In the genomic region with DNA sequence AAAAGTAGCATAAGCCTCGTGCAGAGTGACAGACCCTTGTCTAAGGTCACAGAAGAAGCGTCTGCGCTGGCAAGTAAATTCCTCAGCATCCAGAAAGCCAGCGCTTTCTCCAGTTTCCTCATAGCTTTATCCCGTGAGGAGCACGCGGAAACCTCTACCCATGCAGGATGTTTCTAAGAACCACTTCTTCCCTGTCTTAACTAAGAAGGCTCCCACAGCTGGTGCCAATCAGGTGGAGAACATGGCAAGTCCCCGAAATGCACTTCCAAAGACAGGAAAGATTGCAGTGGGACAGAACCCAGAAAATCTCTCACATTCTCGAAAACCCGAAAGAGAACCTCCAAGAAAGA, we compare ENCODE assay signal across 9 cellular contexts. TPM values are rescaled to one million over a fixed set of nuclear protein-coding genes. Genes with fewer than 3 reads are reported as not detected.
DNase-seq lines count a peak whose midpoint lies in the region; ATAC-seq lines count a peak whose summit lies in the region.
"Had no signal": no experiment of that assay in that cellular context is flagged by ENCODE, and none has a peak within 500 bp of the region (broad histone marks: within the 10 kb centered on the region; RNA-seq: fewer than 3 reads in every experiment).

No MANE protein-coding gene starts in this region.

- H3K9me3 Mint-ChIP-seq in activated T-cell treated with anti-CD3 and anti-CD28 coated beads, Interleukin-2, amount 50 U/mL, for 72 hours, result no peaks in the 10 kb centered on the region
- H3K9me3 Mint-ChIP-seq: central memory CD8-positive, alpha-beta T cell had no signal

- no peak overlapping the region for H3K27ac Mint-ChIP-seq in activated T-cell treated with anti-CD3 and anti-CD28 coated beads, Interleukin-2, amount 50 U/mL, for 72 hours

- peaks cover 11 to 26% of the 10 kb centered on the region in 2 donors for H3K36me3 Mint-ChIP-seq in activated T-cell treated with anti-CD3 and anti-CD28 coated beads, Interleukin-2, amount 50 U/mL, for 72 hours (ENCODE audit: insufficient read depth in 2 of 2)

- no peak for ATAC-seq in activated T-cell treated with anti-CD3 and anti-CD28 coated beads, Interleukin-2, amount 50 U/mL, for 72 hours (replicated peaks in 1 of 2)

- DNase-seq in SIG-M5 treated with dmso at 0.1 percent for 504 hours (lab: John Stamatoyannopoulos, UW; ENCODE audit: unreplicated experiment) (peak; percentile 62), SIG-M5 (lab: John Stamatoyannopoulos, UW) (no peak), NCI-H460 (ENCODE audit: extremely low read depth, low read depth) (peak; percentile 12), fibroblast of the conjunctiva (ENCODE audit: low read depth) (peak; percentile 6), smooth muscle cell of the brain vasculature (ENCODE audit: low read depth, low spot score) (peak; percentile 35), Ammon's horn (ENCODE audit: low spot score) (no peak)
- DNase-seq in activated T-cell treated with anti-CD3 and anti-CD28 coated beads, Interleukin-2, amount 50 U/mL, for 72 hours, result no peak
- no peak for DNase-seq in activated CD8-positive, alpha-beta memory T cell treated with anti-CD3 and anti-CD28 coated beads, Interleukin-2, amount 50 U/mL, for 4 hours

- no peak overlapping the region for H3K4me3 Mint-ChIP-seq in activated T-cell treated with anti-CD3 and anti-CD28 coated beads, Interleukin-2, amount 50 U/mL, for 72 hours
- H3K4me3 Mint-ChIP-seq: central memory CD8-positive, alpha-beta T cell had no signal

- peaks cover 49% of the 10 kb centered on the region for H3K4me1 Mint-ChIP-seq in activated T-cell treated with anti-CD3 and anti-CD28 coated beads, Interleukin-2, amount 50 U/mL, for 72 hours (ENCODE audit: low read depth)

- no peaks in the 10 kb centered on the region for H3K27me3 Mint-ChIP-seq in activated T-cell treated with anti-CD3 and anti-CD28 coated beads, Interleukin-2, amount 50 U/mL, for 72 hours (ENCODE audit: low read depth)
- H3K27me3 Mint-ChIP-seq: central memory CD8-positive, alpha-beta T cell had no signal

RNA-seq across cellular contexts. Expression of a gene that starts 1.0 kb away (rescaled TPM):
- total RNA-seq in NCI-H460 (2014; rRNA removed; shearing (Covaris generic)), result 8.0 and 8.1 TPM in 2 replicates
- polyA plus RNA-seq in NCI-H460 (2014; cell fraction: nucleus; rRNA removed), result 4.5 and 5.6 TPM in 2 replicates
- total RNA-seq in activated T-cell treated with anti-CD3 and anti-CD28 coated beads, Interleukin-2, amount 50 U/mL, for 72 hours, result 10 to 100 TPM; 33.9 to 42.2 TPM

RNA-seq across cellular contexts. Expression of a gene that starts 52.7 kb away (rescaled TPM):
- total RNA-seq in NCI-H460 (2014; rRNA removed; shearing (Covaris generic)), result 202 and 260 TPM in 2 replicates
- polyA plus RNA-seq in NCI-H460 (2014; cell fraction: nucleus; rRNA removed), result 256 and 358 TPM in 2 replicates
- total RNA-seq in activated T-cell treated with anti-CD3 and anti-CD28 coated beads, Interleukin-2, amount 50 U/mL, for 72 hours, result 100 to 1,000 TPM; 177 to 194 TPM

Comparison
In these comparisons a context has a peak if more than half of its experiments do, and no peak if none do; other contexts are left out.
1. DNase-seq: peak in SIG-M5 treated with dmso at 0.1 percent for 504 hours (single experiment), NCI-H460 (single experiment), fibroblast of the conjunctiva (single experiment) and smooth muscle cell of the brain vasculature (single experiment); none in SIG-M5 (single experiment), activated T-cell treated with anti-CD3 and anti-CD28 coated beads, Interleukin-2, amount 50 U/mL, for 72 hours (0 of 2), activated CD8-positive, alpha-beta memory T cell treated with anti-CD3 and anti-CD28 coated beads, Interleukin-2, amount 50 U/mL, for 4 hours (single experiment) and Ammon's horn (single experiment).